In the genomic region with DNA sequence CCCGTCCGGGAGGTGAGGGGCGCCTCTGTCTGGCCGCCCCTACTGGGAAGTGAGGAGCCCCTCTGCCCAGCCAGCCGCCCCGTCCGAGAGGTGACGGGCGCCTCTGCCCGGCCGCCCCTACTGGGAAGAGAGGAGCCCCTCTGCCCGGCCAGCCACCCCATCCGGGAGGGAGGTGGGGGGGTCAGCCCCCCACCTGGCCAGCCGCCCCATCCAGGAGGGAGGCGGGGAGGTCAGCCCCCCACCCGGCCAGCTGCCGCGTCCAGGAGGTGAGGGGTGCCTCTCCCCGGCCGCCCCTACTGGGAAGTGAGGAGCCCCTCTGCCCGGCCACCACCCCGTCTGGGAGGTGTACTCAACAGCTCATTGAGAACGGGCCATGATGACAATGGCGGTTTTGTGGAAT, we compare ENCODE assay signal across 5 cellular contexts. TPM values are rescaled to one million over a fixed set of nuclear protein-coding genes. Genes with fewer than 3 reads are reported as not detected.
"Had no signal": no experiment of that assay in that cellular context is flagged by ENCODE, and none has a peak within 500 bp of the region (broad histone marks: within the 10 kb centered on the region; RNA-seq: fewer than 3 reads in every experiment).

No MANE protein-coding gene starts in this region.

RNA-seq across cellular contexts. Expression of a gene that starts 31.7 kb away (rescaled TPM):
- total RNA-seq: HepG2, HT-29, HT1080, IMR-90 had no signal
- polyA plus RNA-seq: HepG2, IgD-negative memory B cell, IMR-90 had no signal
